ENCODE assay signal across 8 cellular contexts in the genomic region with DNA sequence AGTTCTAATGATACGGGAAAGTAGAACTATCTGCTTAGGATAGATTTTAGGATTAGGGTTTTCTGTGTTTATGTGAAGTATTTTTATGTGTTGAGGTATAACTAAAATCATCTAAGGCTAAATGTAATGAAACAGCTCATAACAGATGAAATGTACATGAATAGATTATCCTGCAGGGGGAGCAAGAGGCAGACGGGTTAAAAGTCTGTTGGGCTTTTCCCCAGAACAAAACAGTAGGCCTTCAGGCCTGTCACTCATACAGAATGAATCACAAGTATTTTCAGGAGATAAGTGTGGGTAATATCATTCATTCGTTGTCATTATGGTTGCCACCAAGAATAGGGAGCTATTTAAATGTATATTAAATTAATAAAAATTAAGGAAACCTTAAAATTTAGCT.
DNase-seq lines count a peak whose midpoint lies in the region; ATAC-seq and TF ChIP-seq lines count a peak whose summit lies in the region.

No MANE protein-coding gene starts in this region.

- TF ChIP-seq CTCF in Panc1 (IDR thresholded peaks at IDR 0.05) = peak; percentile 65
- TF ChIP-seq CTCF in breast epithelium (IDR thresholded peaks at IDR 0.05) = peak; percentile 28 to 57 (median 55)
- peak; percentile 38 to 65 for TF ChIP-seq CTCF in left lung (IDR thresholded peaks at IDR 0.05)
- peak; percentile 42 to 54 (median 51) for TF ChIP-seq CTCF in testis (IDR thresholded peaks at IDR 0.05)

- H3K4me1 ChIP-seq in Panc1 (ENCODE audit: control insufficient read depth, insufficient read depth, low read length) = no peaks in the 10 kb centered on the region
- H3K4me1 ChIP-seq in breast epithelium = no peaks in the 10 kb centered on the region
- peaks cover 0 to 28% of the 10 kb centered on the region in 2 donors for H3K4me1 ChIP-seq in left lung
- H3K4me1 ChIP-seq in testis = no peaks in the 10 kb centered on the region

- H3K27ac ChIP-seq in Panc1 (ENCODE audit: low read length) = no peak overlapping the region
- no peak overlapping the region for H3K27ac ChIP-seq in breast epithelium
- peak overlapping the region in 1 of 2 donors; percentile 19 for H3K27ac ChIP-seq in left lung
- H3K27ac ChIP-seq in testis = no peak overlapping the region

- CTCF ChIA-PET in Panc1 (lab: Charles Lee) = interaction anchor here (0.7 to 1.2 kb wide), 2 partner anchors 11 to 101 kb away, joined by 3 to 4 read pairs; no protein-coding TSS in a partner anchor

- DNase-seq in NCI-H2107 treated with DMSO at 0.1 percent for 48 hours (lab: John Stamatoyannopoulos, UW; ENCODE audit: unreplicated experiment) (peak; percentile 11), NCI-H2107 (lab: John Stamatoyannopoulos, UW) (no peak), Panc1 (ENCODE audit: low read depth, low spot score) (no peak), breast epithelium (ENCODE audit: low spot score in 2 of 2) (no peak), left lung (no peak), testis (no peak), NCI-H774 (lab: John Stamatoyannopoulos, UW) (no peak)

- H3K36me3 ChIP-seq in Panc1 (ENCODE audit: control insufficient read depth, insufficient read depth, low read length) (peaks cover 2% of the 10 kb centered on the region; the same call in 1 of the 2 replicates), breast epithelium (no peaks in the 10 kb centered on the region), left lung (peaks cover 0 to 42% of the 10 kb centered on the region in 2 donors), testis (ENCODE audit: low read depth, missing control alignments) (no peaks in the 10 kb centered on the region)

- POLR2A ChIA-PET in Panc1 (lab: Charles Lee) = no interaction called here

- H3K4me3 ChIP-seq in Panc1 (ENCODE audit: low read depth in 2 of 2, low read length in 2 of 2) (no peak overlapping the region), breast epithelium (no peak overlapping the region), left lung (no peak overlapping the region), testis (no peak overlapping the region)

- peak; percentile 81 for ATAC-seq in HG02885 (IDR thresholded peaks at IDR 0.05; ENCODE audit: poor library complexity, unreplicated experiment)
- ATAC-seq in Panc1 = 0 out of 2 replicates have a peak, but pooled peaks have one; percentile 68
- peak; percentile 82 for ATAC-seq in left lung

- WGBS in testis, 2 donors = 59 to 65% methylated on average over 3 of the region's 3 CpGs

- no peaks in the 10 kb centered on the region for H3K27me3 ChIP-seq in Panc1 (ENCODE audit: control insufficient read depth, insufficient read depth, low read length)
- no peaks in the 10 kb centered on the region for H3K27me3 ChIP-seq in breast epithelium
- H3K27me3 ChIP-seq in left lung = no peaks in the 10 kb centered on the region
- H3K27me3 ChIP-seq in testis = no peaks in the 10 kb centered on the region

- TF ChIP-seq POLR2A in breast epithelium (IDR thresholded peaks at IDR 0.05) = no peak
- TF ChIP-seq POLR2A in testis (IDR thresholded peaks at IDR 0.05) = no peak

- in situ Hi-C loops in Panc1 (cut with HindIII; ENCODE audit: low pct_unique_long_range_greater_than_20kb, low sequenced_read_pairs) = no loop called here

- BruUV-seq in Panc1 (replicated peaks; lab: Mats Ljungman, UMichigan) = no TSS peak

- intact Hi-C loops in Panc1 (cut with micrococcal nuclease; ENCODE audit: unreplicated experiment) = loop anchor here (5.0 kb wide), 1 partner anchor 358 kb away; no protein-coding TSS in a partner anchor
- intact Hi-C loops in breast epithelium (cut with DNase I; ENCODE audit: low total_unique reads) = loop anchor here (10.0 kb wide), 1 partner anchor 101 kb away; no protein-coding TSS in a partner anchor
- intact Hi-C loops in left lung (cut with DNase I) = loop anchor here in 1 of 2 donors (10.0 kb wide), 1 partner anchor 361 kb away; no protein-coding TSS in a partner anchor
- intact Hi-C loops in testis (cut with DNase I; ENCODE audit: low total_unique reads) = no loop called here

- H3K9me3 ChIP-seq in Panc1 (ENCODE audit: control insufficient read depth, insufficient read depth, low read depth, low read length) = no peaks in the 10 kb centered on the region
- no peaks in the 10 kb centered on the region for H3K9me3 ChIP-seq in breast epithelium
- H3K9me3 ChIP-seq in left lung = no peaks in the 10 kb centered on the region
- H3K9me3 ChIP-seq in testis = no peaks in the 10 kb centered on the region
